25 cellular contexts compared by ENCODE assay signal in the genomic region with DNA sequence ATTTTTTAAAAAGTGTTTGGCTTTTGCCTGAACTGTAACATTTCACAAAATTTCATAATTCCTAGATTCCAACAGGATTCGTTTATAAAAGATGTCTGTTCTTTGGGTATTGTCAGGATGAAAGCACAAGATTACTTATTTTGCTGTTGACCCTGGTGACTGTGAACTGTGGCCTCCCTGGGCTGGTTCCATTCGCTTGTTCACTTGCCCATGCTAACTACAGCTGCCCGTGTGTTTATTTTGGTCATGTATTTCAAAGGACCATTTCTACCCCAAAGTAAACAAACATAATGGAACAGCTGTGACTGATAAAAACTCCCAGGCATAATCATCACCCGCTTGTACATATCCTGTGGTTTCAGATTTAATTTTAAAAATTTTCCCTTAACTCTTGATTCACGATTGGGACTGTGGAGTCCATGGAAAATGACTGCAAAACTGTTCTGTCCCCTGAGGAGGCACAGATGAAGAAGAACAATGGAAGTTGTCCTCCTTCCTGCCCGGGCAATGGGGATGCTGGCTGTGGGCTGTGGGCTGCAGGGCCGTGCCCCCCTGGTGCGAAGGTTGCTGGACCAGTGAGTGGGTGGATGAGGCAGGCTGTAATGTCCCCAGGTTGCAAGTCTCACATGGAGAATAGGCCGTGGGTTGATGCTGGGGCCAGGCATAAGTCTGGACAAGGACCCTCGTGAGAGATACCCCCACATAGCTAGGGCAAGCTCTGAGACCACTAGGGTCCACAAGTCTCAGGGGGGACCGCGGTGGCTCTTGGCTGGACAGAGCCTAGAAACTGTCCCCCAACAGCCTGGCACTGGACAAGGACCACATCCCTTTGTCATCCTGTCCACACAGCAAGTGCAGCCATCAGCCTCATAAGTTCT. TPM values are rescaled to one million over a fixed set of nuclear protein-coding genes. Genes with fewer than 3 reads are reported as not detected.
DNase-seq lines count a peak whose midpoint lies in the region; ATAC-seq and TF ChIP-seq lines count a peak whose summit lies in the region.
"Had no signal": no experiment of that assay in that cellular context is flagged by ENCODE, and none has a peak within 500 bp of the region (broad histone marks: within the 10 kb centered on the region; RNA-seq: fewer than 3 reads in every experiment).

No MANE protein-coding gene starts in this region.

- ATAC-seq in left ventricle myocardium superior: peak; percentile 14
- no peak for ATAC-seq in activated CD4-positive, CD25-positive, alpha-beta regulatory T cell treated with anti-CD3 and anti-CD28 coated beads, Interleukin-2, amount 50 U/mL, for 24 hours
- ATAC-seq: activated T-cell treated with anti-CD3 and anti-CD28 coated beads, Interleukin-2, amount 50 U/mL, for 72 hours; naive thymus-derived CD4-positive, alpha-beta T cell; stimulated activated memory B cell treated with anti-CD40 and anti-IgM and Interleukin-4, amounts not matched to agents 10 μg/mL and 1 μg/mL and 100 μg/mL, for 72 hours had no signal

- H4K5ac ChIP-seq in mesendoderm (ENCODE audit: low read length): no peak overlapping the region

- H3K4me3 ChIP-seq in foreskin fibroblast (ENCODE audit: low read depth in 1 of 2, low read length in 2 of 2) (no peak overlapping the region), mesendoderm (ENCODE audit: low read length) (no peak overlapping the region)
- H3K4me3 ChIP-seq: colonic mucosa, SK-N-MC, suprapubic skin had no signal

- H3K4me2 ChIP-seq in mesendoderm (ENCODE audit: low read length): no peak overlapping the region

- intact Hi-C loops in left ventricle myocardium superior (cut with micrococcal nuclease): no loop called here
- intact Hi-C loops in cardiac septum (cut with DNase I): no loop called here

- no peaks in the 10 kb centered on the region for H3K79me1 ChIP-seq in mesendoderm (ENCODE audit: low read length)

- no peaks in the 10 kb centered on the region for H3K27me3 ChIP-seq in mesendoderm (ENCODE audit: insufficient read depth, low read length, poor library complexity)
- H3K27me3 ChIP-seq: colonic mucosa had no signal

- H2BK120ac ChIP-seq in mesendoderm (ENCODE audit: low read depth, low read length): no peak overlapping the region

- no peak for TF ChIP-seq CTCF in foreskin fibroblast (IDR thresholded peaks at IDR 0.05; ENCODE audit: low read depth, low read length)

- no peaks in the 10 kb centered on the region for H3K79me2 ChIP-seq in mesendoderm (ENCODE audit: control insufficient read depth, insufficient read depth, low read length)

- H3K4me1 ChIP-seq in mesendoderm (ENCODE audit: control insufficient read depth, low read depth, low read length): no peaks in the 10 kb centered on the region
- H3K4me1 ChIP-seq: colonic mucosa, suprapubic skin had no signal

- H2BK5ac ChIP-seq in mesendoderm (ENCODE audit: low read length): no peak overlapping the region

- H3K27ac ChIP-seq in mesendoderm (ENCODE audit: low read depth, low read length): no peak overlapping the region
- H3K27ac ChIP-seq: colonic mucosa, SK-N-MC, suprapubic skin had no signal

- H3K23ac ChIP-seq in mesendoderm (ENCODE audit: low read length): no peak overlapping the region

- no peak overlapping the region for H2BK15ac ChIP-seq in mesendoderm (replicated peaks; ENCODE audit: low read depth)

- H3K56ac ChIP-seq in mesendoderm (ENCODE audit: low read length): no peak overlapping the region

- DNase-seq in left ventricle myocardium superior (no peak), cardiac septum (ENCODE audit: low spot score) (no peak), RPMI7951 (ENCODE audit: low read depth) (peak; percentile 56), foreskin fibroblast (peak; percentile 60 to 85), mesendoderm (no peak), NCI-H2081 treated with DMSO at 0.1 percent for 48 hours (lab: John Stamatoyannopoulos, UW) (no peak), retina (no peak)
- DNase-seq: activated CD4-positive, alpha-beta T cell treated with anti-CD3 and anti-CD28 coated beads, Interleukin-2, amount 10 ng/mL, durations not matched to agents 24 days and 14 days; activated naive CD4-positive, alpha-beta T cell treated with Interleukin-2 at 50 U/mL for 16 hours; activated T-cell treated with anti-CD3 and anti-CD28 coated beads, Interleukin-2, amount 50 U/mL, for 72 hours; amniotic stem cell; CD8-positive, alpha-beta memory T cell; colonic mucosa; DMS79; Karpas-422; mesenchymal stem cell; naive thymus-derived CD4-positive, alpha-beta T cell; NCI-H510A treated with DMSO at 0.1 percent for 48 hours; nucleus accumbens; RPMI8226; stimulated activated CD4-positive, alpha-beta T cell treated with anti-CD3 and anti-CD28 coated beads, Interleukin-2, amount 100 ng/mL, for 48 hours had no signal

- H3K18ac ChIP-seq in mesendoderm (ENCODE audit: low read length): no peak overlapping the region

- WGBS in mesendoderm (ENCODE audit: extremely low coverage, insufficient coverage, low lambda C conversion rate): no CpG with 5 or more reads among the region's 12 CpGs

- H3K4ac ChIP-seq in mesendoderm (ENCODE audit: low read depth, low read length): no peak overlapping the region

- H2AK5ac ChIP-seq in mesendoderm (ENCODE audit: low read length): no peak overlapping the region

- no peaks in the 10 kb centered on the region for H3K36me3 ChIP-seq in mesendoderm (ENCODE audit: control insufficient read depth, insufficient read depth, low read length)
- H3K36me3 ChIP-seq: colonic mucosa, suprapubic skin had no signal

- no peak overlapping the region for H3K9ac ChIP-seq in mesendoderm (ENCODE audit: low read length)

- no peak overlapping the region for H4K8ac ChIP-seq in mesendoderm (ENCODE audit: low read depth, low read length)

RNA-seq across cellular contexts. Expression of gene HDAC4, which starts 28.9 kb away (rescaled TPM):
- total RNA-seq in left ventricle myocardium superior: 25.6 TPM
- total RNA-seq in cardiac septum: 34.4 TPM
- 4.6 and 5.5 TPM in 2 replicates for total RNA-seq in RPMI7951 (2014; rRNA removed; shearing (Covaris generic))
- polyA plus RNA-seq in mesendoderm (2013, experiment 1 of 2): 14.4 TPM
- polyA plus RNA-seq in mesendoderm (2013, experiment 2 of 2): 12.7 TPM

Comparison
In these comparisons a context has a peak if more than half of its experiments do, and no peak if none do; other contexts are left out.
1. DNase-seq: peak in RPMI7951 (single experiment) and foreskin fibroblast (2 of 2); none in left ventricle myocardium superior (single experiment), cardiac septum (single experiment), mesendoderm (single experiment), NCI-H2081 treated with DMSO at 0.1 percent for 48 hours (single experiment) and retina (single experiment).